In the genomic region with DNA sequence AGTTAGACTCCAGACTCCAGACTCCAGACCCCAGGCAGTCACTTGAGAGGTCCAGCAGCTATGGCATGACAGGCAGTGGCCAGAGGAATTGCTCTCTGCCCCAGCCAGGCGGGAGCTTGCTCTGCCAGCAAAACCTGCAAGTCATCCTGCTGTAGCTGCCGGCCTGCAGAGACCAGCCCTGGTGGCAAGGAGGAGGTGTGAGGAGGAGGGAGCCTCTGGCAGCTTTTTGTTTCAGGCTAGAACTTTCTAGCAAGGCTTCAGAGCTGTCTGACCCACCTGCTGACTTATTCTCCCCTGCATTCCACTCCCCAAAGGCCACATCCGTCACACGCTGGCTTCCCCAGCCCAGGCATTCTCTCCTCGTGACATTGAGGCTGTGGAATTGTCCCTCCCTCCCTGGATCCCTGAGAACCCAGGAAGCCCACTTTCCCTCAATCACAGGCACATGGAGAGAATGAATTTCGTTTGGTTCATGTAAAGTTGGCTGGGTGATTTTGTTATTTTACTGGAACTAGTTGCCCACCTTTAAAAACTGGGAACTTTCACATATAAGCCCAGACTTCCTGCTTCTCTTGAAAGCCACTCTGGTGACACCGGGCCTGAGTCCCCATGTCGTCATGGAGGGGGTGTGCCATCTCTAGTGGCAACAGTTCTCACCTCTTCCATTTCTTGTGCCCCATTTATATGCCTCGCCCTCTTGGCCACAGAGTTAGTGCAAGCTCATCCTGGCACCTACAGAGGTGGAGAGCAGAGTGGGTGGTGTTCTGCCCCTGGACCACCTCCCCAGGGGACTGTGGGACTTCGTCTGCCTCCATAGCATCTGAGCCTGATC, we compare ENCODE assay signal across 1 cellular context.
TF ChIP-seq lines count a peak whose summit lies in the region.

No MANE protein-coding gene starts in this region.

TF ChIP-seq in K562, 482 proteins besides CTCF, POLR2A, EP300 and RAD21 (continued from another document and continues in another):
- TF ChIP-seq, protein P1, sequence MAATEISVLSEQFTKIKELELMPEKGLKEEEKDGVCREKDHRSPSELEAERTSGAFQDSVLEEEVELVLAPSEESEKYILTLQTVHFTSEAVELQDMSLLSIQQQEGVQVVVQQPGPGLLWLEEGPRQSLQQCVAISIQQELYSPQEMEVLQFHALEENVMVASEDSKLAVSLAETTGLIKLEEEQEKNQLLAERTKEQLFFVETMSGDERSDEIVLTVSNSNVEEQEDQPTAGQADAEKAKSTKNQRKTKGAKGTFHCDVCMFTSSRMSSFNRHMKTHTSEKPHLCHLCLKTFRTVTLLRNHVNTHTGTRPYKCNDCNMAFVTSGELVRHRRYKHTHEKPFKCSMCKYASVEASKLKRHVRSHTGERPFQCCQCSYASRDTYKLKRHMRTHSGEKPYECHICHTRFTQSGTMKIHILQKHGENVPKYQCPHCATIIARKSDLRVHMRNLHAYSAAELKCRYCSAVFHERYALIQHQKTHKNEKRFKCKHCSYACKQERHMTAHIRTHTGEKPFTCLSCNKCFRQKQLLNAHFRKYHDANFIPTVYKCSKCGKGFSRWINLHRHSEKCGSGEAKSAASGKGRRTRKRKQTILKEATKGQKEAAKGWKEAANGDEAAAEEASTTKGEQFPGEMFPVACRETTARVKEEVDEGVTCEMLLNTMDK (IDR thresholded peaks at IDR 0.05; ENCODE audit: borderline replicate concordance, insufficient read depth, low read depth, low read length, poor library complexity, severe bottlenecking): no peak
- TF ChIP-seq CHD2 (IDR thresholded peaks at IDR 0.05; ENCODE audit: low read depth, low read length) (no peak), ZNF324 (CRISPR knock-in tag; IDR thresholded peaks at IDR 0.05) (0 out of 2 replicates have a peak, but pooled peaks have one; percentile 21), ZBTB17 (CRISPR knock-in tag; IDR thresholded peaks at IDR 0.05) (peak; percentile 77), CXXC5 (CRISPR knock-in tag; IDR thresholded peaks at IDR 0.05) (peak; percentile 59), AFF1 (IDR thresholded peaks at IDR 0.05; ENCODE audit: low read depth in 1 of 2, partially characterized antibody in 2 of 2) (no peak), MBD2 (IDR thresholded peaks at IDR 0.05; ENCODE audit: borderline replicate concordance, low read depth) (no peak), CHD1 (IDR thresholded peaks at IDR 0.05; ENCODE audit: low read length) (no peak), NR2F6 (CRISPR knock-in tag; IDR thresholded peaks at IDR 0.05) (no peak), ZNF583 (CRISPR knock-in tag; IDR thresholded peaks at IDR 0.05) (peak; percentile 89), ASH1L (IDR thresholded peaks at IDR 0.05; ENCODE audit: borderline replicate concordance, low read depth, partially characterized antibody) (no peak), SMARCA4 (IDR thresholded peaks at IDR 0.05) (peak; percentile 78), E2F1 (CRISPR knock-in tag; IDR thresholded peaks at IDR 0.05) (no peak), CLOCK (CRISPR knock-in tag; IDR thresholded peaks at IDR 0.05; ENCODE audit: borderline replicate concordance) (no peak), ZNF24 (IDR thresholded peaks at IDR 0.05) (no peak), STAG1 (CRISPR knock-in tag; IDR thresholded peaks at IDR 0.05; ENCODE audit: borderline replicate concordance) (no peak), RFX5 (IDR thresholded peaks at IDR 0.05; ENCODE audit: low read depth, low read length) (no peak), HIVEP1 (CRISPR knock-in tag; IDR thresholded peaks at IDR 0.05) (peak; percentile 56; the same call in 1 of the 2 replicates), SMAD1 (IDR thresholded peaks at IDR 0.05; ENCODE audit: low read depth, low read length, partially characterized antibody) (no peak), GATAD2A (IDR thresholded peaks at IDR 0.05) (no peak), XRCC5 (IDR thresholded peaks at IDR 0.05; ENCODE audit: low read depth, low read length) (no peak), SAFB (IDR thresholded peaks at IDR 0.05; ENCODE audit: borderline replicate concordance, low read depth, low read length) (no peak), FOXA1 (IDR thresholded peaks at IDR 0.05; ENCODE audit: borderline replicate concordance) (no peak), THAP7 (CRISPR knock-in tag; IDR thresholded peaks at IDR 0.05) (no peak), HMGN3 (IDR thresholded peaks at IDR 0.05; ENCODE audit: borderline replicate concordance, extremely low read depth, insufficient read length, low read depth, low read length) (no peak), CBX1 (IDR thresholded peaks at IDR 0.05; ENCODE audit: low read depth) (no peak), SMAD2 (IDR thresholded peaks at IDR 0.05; ENCODE audit: low read depth, low read length) (no peak), HINFP (tag; conservative IDR thresholded peaks at IDR 0.05; ENCODE audit: low read depth) (no peak; the same call in 1 of the 2 replicates), ATF7 (IDR thresholded peaks at IDR 0.05) (no peak), HDAC1 (IDR thresholded peaks at IDR 0.05) (0 out of 4 replicates have a peak, but pooled peaks of 1 of the 2 experiments have one; percentile 18), ZNF696 (CRISPR knock-in tag; conservative IDR thresholded peaks at IDR 0.05) (no peak), NR2C1 (IDR thresholded peaks at IDR 0.05) (no peak), NR2C1 (tag; IDR thresholded peaks at IDR 0.05) (peak; percentile 58; the same call in 1 of the 2 replicates), ZNF699 (CRISPR knock-in tag; IDR thresholded peaks at IDR 0.05; ENCODE audit: insufficient replicate concordance) (no peak), TRIM24 (IDR thresholded peaks at IDR 0.05) (0 out of 4 replicates have a peak, but pooled peaks of 1 of the 2 experiments have one; percentile 8), ZNF444 (CRISPR knock-in tag; IDR thresholded peaks at IDR 0.05) (no peak), NCOA2 (IDR thresholded peaks at IDR 0.05; ENCODE audit: partially characterized antibody in 2 of 2) (no peak)
- TF ChIP-seq, protein P2, sequence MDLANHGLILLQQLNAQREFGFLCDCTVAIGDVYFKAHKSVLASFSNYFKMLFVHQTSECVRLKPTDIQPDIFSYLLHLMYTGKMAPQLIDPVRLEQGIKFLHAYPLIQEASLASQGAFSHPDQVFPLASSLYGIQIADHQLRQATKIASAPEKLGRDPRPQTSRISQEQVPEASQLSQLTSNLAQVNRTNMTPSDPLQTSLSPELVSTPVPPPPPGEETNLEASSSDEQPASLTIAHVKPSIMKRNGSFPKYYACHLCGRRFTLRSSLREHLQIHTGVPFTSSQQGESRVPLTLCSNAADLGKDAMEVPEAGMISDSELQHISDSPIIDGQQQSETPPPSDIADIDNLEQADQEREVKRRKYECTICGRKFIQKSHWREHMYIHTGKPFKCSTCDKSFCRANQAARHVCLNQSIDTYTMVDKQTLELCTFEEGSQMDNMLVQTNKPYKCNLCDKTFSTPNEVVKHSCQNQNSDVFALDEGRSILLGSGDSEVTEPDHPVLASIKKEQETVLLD (IDR thresholded peaks at IDR 0.05): no peak; the same call in 1 of the 2 replicates
- TF ChIP-seq, protein P3, sequence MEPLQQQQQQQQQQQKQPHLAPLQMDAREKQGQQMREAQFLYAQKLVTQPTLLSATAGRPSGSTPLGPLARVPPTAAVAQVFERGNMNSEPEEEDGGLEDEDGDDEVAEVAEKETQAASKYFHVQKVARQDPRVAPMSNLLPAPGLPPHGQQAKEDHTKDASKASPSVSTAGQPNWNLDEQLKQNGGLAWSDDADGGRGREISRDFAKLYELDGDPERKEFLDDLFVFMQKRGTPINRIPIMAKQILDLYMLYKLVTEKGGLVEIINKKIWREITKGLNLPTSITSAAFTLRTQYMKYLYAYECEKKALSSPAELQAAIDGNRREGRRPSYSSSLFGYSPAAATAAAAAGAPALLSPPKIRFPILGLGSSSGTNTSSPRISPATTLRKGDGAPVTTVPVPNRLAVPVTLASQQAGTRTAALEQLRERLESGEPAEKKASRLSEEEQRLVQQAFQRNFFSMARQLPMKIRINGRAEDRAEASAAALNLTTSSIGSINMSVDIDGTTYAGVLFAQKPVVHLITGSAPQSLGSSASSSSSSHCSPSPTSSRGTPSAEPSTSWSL (CRISPR knock-in tag; IDR thresholded peaks at IDR 0.05; ENCODE audit: borderline replicate concordance): no peak
